Comparison of ENCODE assay signal across 14 cellular contexts in genomic region chr1:80155371-80155770, GRCh38.
DNase-seq lines count a peak whose midpoint lies in the region; ATAC-seq and TF ChIP-seq lines count a peak whose summit lies in the region.
"Had no signal": no experiment of that assay in that cellular context is flagged by ENCODE, and none has a peak within 500 bp of the region (broad histone marks: within the 10 kb centered on the region; RNA-seq: fewer than 3 reads in every experiment).

No MANE protein-coding gene starts in this region.

- H3K36me3 ChIP-seq in WERI-Rb-1, result no peaks in the 10 kb centered on the region
- H3K36me3 ChIP-seq in kidney epithelial cell (ENCODE audit: control insufficient read depth, insufficient read depth, low read length), result no peaks in the 10 kb centered on the region
- no peaks in the 10 kb centered on the region for H3K36me3 ChIP-seq in spleen
- H3K36me3 ChIP-seq: lower lobe of right lung, vagina had no signal

- H3K4me1 Mint-ChIP-seq in activated CD8-positive, alpha-beta memory T cell treated with anti-CD3 and anti-CD28 coated beads, Interleukin-2, amount 10 ng/mL, durations not matched to agents 7 days and 5 days, result no peaks in the 10 kb centered on the region

- 22 to 49% (median 38%) methylated on average over 2 of the region's 2 CpGs for WGBS in spleen, 5 donors

- intact Hi-C loops in spleen (cut with DNase I; ENCODE audit: low total_unique reads), result no loop called here

- DNase-seq in AG20443 (ENCODE audit: low spot score) (peak; percentile 7), HPDE6-E6E7 (ENCODE audit: extremely low spot score) (peak; percentile 10), WERI-Rb-1 (peak; percentile 22), kidney epithelial cell (ENCODE audit: low read depth) (no peak), cerebellum (ENCODE audit: low spot score) (no peak), spleen (no peak)
- DNase-seq in activated CD8-positive, alpha-beta memory T cell treated with anti-CD3 and anti-CD28 coated beads, Interleukin-2, amount 10 ng/mL, durations not matched to agents 7 days and 5 days, result no peak
- DNase-seq: activated naive CD4-positive, alpha-beta T cell treated with Interleukin-2 at 50 U/mL for 16 hours; lower lobe of right lung; NCI-H1436 treated with DMSO at 0.1 percent for 48 hours; NK-92 treated with Interleukin-12 subunit alpha and Interleukin-12 subunit beta, amount 100 ng/mL, for 24 hours had no signal

- H3K9me3 Mint-ChIP-seq in activated CD8-positive, alpha-beta memory T cell treated with anti-CD3 and anti-CD28 coated beads, Interleukin-2, amount 10 ng/mL, durations not matched to agents 7 days and 5 days (ENCODE audit: low read depth), result peaks cover 14% of the 10 kb centered on the region

- peak; percentile 52 for TF ChIP-seq CTCF in WERI-Rb-1 (IDR thresholded peaks at IDR 0.05; ENCODE audit: low read depth, low read length)
- TF ChIP-seq CTCF in kidney epithelial cell (IDR thresholded peaks at IDR 0.05; ENCODE audit: insufficient read depth, low read length, poor library complexity, severe bottlenecking), result peak; percentile 26
- TF ChIP-seq CTCF in spleen (IDR thresholded peaks at IDR 0.05 in 8 of 11, conservative IDR thresholded peaks at IDR 0.05 in 3 of 11), result no peak

- no peaks in the 10 kb centered on the region for H3K4me1 ChIP-seq in spleen
- H3K4me1 ChIP-seq: lower lobe of right lung, vagina had no signal

- H3K4me3 ChIP-seq in WERI-Rb-1 (ENCODE audit: low read depth, low read length) (no peak overlapping the region), kidney epithelial cell (ENCODE audit: low read depth, low read length) (no peak overlapping the region), spleen (no peak overlapping the region)
- H3K4me3 ChIP-seq: coronary artery, lower lobe of right lung, vagina had no signal

- H3K27ac Mint-ChIP-seq in activated CD8-positive, alpha-beta memory T cell treated with anti-CD3 and anti-CD28 coated beads, Interleukin-2, amount 10 ng/mL, durations not matched to agents 7 days and 5 days, result no peak overlapping the region

- H3K27ac ChIP-seq in WERI-Rb-1 (no peak overlapping the region), spleen (no peak overlapping the region)
- H3K27ac ChIP-seq: coronary artery, lower lobe of right lung, vagina had no signal

- H3K27me3 Mint-ChIP-seq in activated CD8-positive, alpha-beta memory T cell treated with anti-CD3 and anti-CD28 coated beads, Interleukin-2, amount 10 ng/mL, durations not matched to agents 7 days and 5 days, result no peaks in the 10 kb centered on the region

- ATAC-seq in HG02763 (IDR thresholded peaks at IDR 0.05; ENCODE audit: unreplicated experiment), result no peak
- no peak for ATAC-seq in activated CD8-positive, alpha-beta memory T cell treated with anti-CD3 and anti-CD28 coated beads, Interleukin-2, amount 10 ng/mL, durations not matched to agents 7 days and 5 days
- ATAC-seq: lower lobe of right lung had no signal

- H3K4me3 Mint-ChIP-seq in activated CD8-positive, alpha-beta memory T cell treated with anti-CD3 and anti-CD28 coated beads, Interleukin-2, amount 10 ng/mL, durations not matched to agents 7 days and 5 days, result no peak overlapping the region

- H3K36me3 Mint-ChIP-seq in activated CD8-positive, alpha-beta memory T cell treated with anti-CD3 and anti-CD28 coated beads, Interleukin-2, amount 10 ng/mL, durations not matched to agents 7 days and 5 days, result no peaks in the 10 kb centered on the region

- no peak for TF ChIP-seq POLR2A in spleen (IDR thresholded peaks at IDR 0.05)

- CTCF ChIA-PET in activated CD8-positive, alpha-beta memory T cell treated with anti-CD3 and anti-CD28 coated beads, Interleukin-2, amount 10 ng/mL, durations not matched to agents 7 days and 5 days (lab: Charles Lee), result no interaction called here

- no peaks in the 10 kb centered on the region for H3K9me3 ChIP-seq in WERI-Rb-1 (ENCODE audit: severe bottlenecking)
- H3K9me3 ChIP-seq in spleen, result peaks cover 0 to 8% (median 0%) of the 10 kb centered on the region in 8 donors
- H3K9me3 ChIP-seq: lower lobe of right lung, vagina had no signal

- H3K27me3 ChIP-seq in WERI-Rb-1 (ENCODE audit: insufficient read depth, low read depth, severe bottlenecking) (no peaks in the 10 kb centered on the region), kidney epithelial cell (ENCODE audit: control insufficient read depth, insufficient read depth, low read length) (no peaks in the 10 kb centered on the region), spleen (replicated peaks in 1 of 7) (no peaks in the 10 kb centered on the region)
- H3K27me3 ChIP-seq: vagina had no signal

Comparison
In these comparisons a context has a peak if more than half of its experiments do, and no peak if none do; other contexts are left out.
1. DNase-seq: peak in AG20443 (single experiment), HPDE6-E6E7 (single experiment) and WERI-Rb-1 (single experiment); none in kidney epithelial cell (single experiment), cerebellum (single experiment), spleen (single experiment) and activated CD8-positive, alpha-beta memory T cell treated with anti-CD3 and anti-CD28 coated beads, Interleukin-2, amount 10 ng/mL, durations not matched to agents 7 days and 5 days (single experiment).
2. CTCF ChIP-seq: peak in WERI-Rb-1 (single experiment) and kidney epithelial cell (single experiment); none in spleen (0 of 11).